9 cellular contexts compared by ENCODE assay signal in genomic region chr7:37311282-37311868, GRCh38.
DNase-seq lines count a peak whose midpoint lies in the region; ATAC-seq and TF ChIP-seq lines count a peak whose summit lies in the region.
"Had no signal": no experiment of that assay in that cellular context is flagged by ENCODE, and none has a peak within 500 bp of the region (broad histone marks: within the 10 kb centered on the region; RNA-seq: fewer than 3 reads in every experiment).

No MANE protein-coding gene starts in this region.

- H3K4ac ChIP-seq in trophoblast cell (ENCODE audit: low read depth, low read length) = no peak overlapping the region

- H3K36me3 ChIP-seq in RWPE2 (ENCODE audit: low read depth) (no peaks in the 10 kb centered on the region), trophoblast cell (ENCODE audit: control insufficient read depth in 1 of 2, insufficient read depth in 2 of 2, low read length in 2 of 2) (peaks cover 0 to 10% of the 10 kb centered on the region in 2 experiments), thyroid gland (no peaks in the 10 kb centered on the region), prostate gland (no peaks in the 10 kb centered on the region)
- H3K36me3 ChIP-seq: suprapubic skin had no signal

- H3K79me1 ChIP-seq in trophoblast cell (ENCODE audit: low read length) = no peaks in the 10 kb centered on the region

- no peak overlapping the region for H3K4me2 ChIP-seq in trophoblast cell (ENCODE audit: low read length)

- H3K23ac ChIP-seq in trophoblast cell (ENCODE audit: low read length) = no peak overlapping the region

- H3K14ac ChIP-seq in trophoblast cell (ENCODE audit: low read length) = no peak overlapping the region

- H4K8ac ChIP-seq in trophoblast cell (ENCODE audit: low read depth, low read length) = no peak overlapping the region

- H2BK120ac ChIP-seq in trophoblast cell (ENCODE audit: insufficient read depth, low read length, poor library complexity) = no peak overlapping the region

- no peak for TF ChIP-seq POLR2A in thyroid gland (IDR thresholded peaks at IDR 0.05)
- no peak for TF ChIP-seq POLR2A in prostate gland (IDR thresholded peaks at IDR 0.05)

- no peaks in the 10 kb centered on the region for H3K79me2 ChIP-seq in trophoblast cell (ENCODE audit: control insufficient read depth, insufficient read depth, low read length, poor library complexity)

- H3K4me1 ChIP-seq in RWPE2 (ENCODE audit: insufficient read depth, poor library complexity, severe bottlenecking) = no peaks in the 10 kb centered on the region
- H3K4me1 ChIP-seq in trophoblast cell (ENCODE audit: control insufficient read depth in 1 of 2, insufficient read depth in 2 of 2, low read length in 2 of 2) = peaks cover 7 to 8% of the 10 kb centered on the region in 2 experiments
- peaks cover 10 to 16% of the 10 kb centered on the region in 2 donors for H3K4me1 ChIP-seq in thyroid gland
- no peaks in the 10 kb centered on the region for H3K4me1 ChIP-seq in prostate gland (replicated peaks)
- H3K4me1 ChIP-seq: suprapubic skin had no signal

- no peak overlapping the region for H2BK5ac ChIP-seq in trophoblast cell (ENCODE audit: low read depth, low read length, poor library complexity)

- TF ChIP-seq CTCF in RWPE2 (IDR thresholded peaks at IDR 0.05; ENCODE audit: poor library complexity, severe bottlenecking) (no peak), cardiac fibroblast (IDR thresholded peaks at IDR 0.05; ENCODE audit: low read depth, low read length) (no peak), thyroid gland (IDR thresholded peaks at IDR 0.05) (no peak), prostate gland (IDR thresholded peaks at IDR 0.05) (no peak)

- H3K9me3 ChIP-seq in RWPE2 (ENCODE audit: severe bottlenecking) (no peaks in the 10 kb centered on the region), trophoblast cell (ENCODE audit: insufficient read depth, low read depth, low read length) (no peaks in the 10 kb centered on the region), thyroid gland (no peaks in the 10 kb centered on the region), prostate gland (no peaks in the 10 kb centered on the region)
- H3K9me3 ChIP-seq: suprapubic skin had no signal

- intact Hi-C loops in thyroid gland (cut with DNase I) = no loop called here
- intact Hi-C loops in prostate gland (cut with DNase I) = no loop called here

- H3K9ac ChIP-seq in trophoblast cell (ENCODE audit: low read length) = no peak overlapping the region

- H2AK5ac ChIP-seq in trophoblast cell (ENCODE audit: low read length) = no peak overlapping the region

- no CpG with 5 or more reads among the region's 7 CpGs for WGBS in trophoblast cell (ENCODE audit: extremely low coverage, insufficient coverage, insufficient read length)
- 73 to 77% methylated on average over 7 of the region's 7 CpGs for whole genome bisulfite sequencing in thyroid gland, 2 donors
- 72% methylated on average over 7 of the region's 7 CpGs for WGBS in prostate gland

- H3K27ac ChIP-seq in RWPE2 (ENCODE audit: poor library complexity, severe bottlenecking) = no peak overlapping the region
- H3K27ac ChIP-seq in trophoblast cell (ENCODE audit: low read depth, low read length) = no peak overlapping the region
- H3K27ac ChIP-seq in thyroid gland = no peak overlapping the region
- no peak overlapping the region for H3K27ac ChIP-seq in prostate gland
- H3K27ac ChIP-seq: suprapubic skin had no signal

- H2BK12ac ChIP-seq in trophoblast cell (ENCODE audit: low read length) = no peak overlapping the region

- no peak overlapping the region for H4K91ac ChIP-seq in trophoblast cell (ENCODE audit: low read depth, low read length)

- no peak overlapping the region for H4K12ac ChIP-seq in trophoblast cell (ENCODE audit: low read depth, low read length)

- DNase-seq in RWPE2 (ENCODE audit: low spot score) (no peak), cardiac fibroblast (ENCODE audit: low read depth in 2 of 2) (peak; percentile 15 to 42), trophoblast cell (peak; percentile 85 to 87), thyroid gland (no peak), GF-D8 (lab: John Stamatoyannopoulos, UW) (no peak), prostate gland (ENCODE audit: low spot score) (no peak)

- peak; percentile 48 for ATAC-seq in GM18519 (IDR thresholded peaks at IDR 0.05; ENCODE audit: low FRiP score, unreplicated experiment)
- peak; percentile 41; the same call in 1 of the 3 replicates for ATAC-seq in RWPE2 (ENCODE audit: low read depth)
- ATAC-seq in HG02970 (IDR thresholded peaks at IDR 0.05; ENCODE audit: low FRiP score, unreplicated experiment) = no peak

- H3K27me3 ChIP-seq in RWPE2 (ENCODE audit: insufficient read depth, poor library complexity, severe bottlenecking) (no peaks in the 10 kb centered on the region), trophoblast cell (ENCODE audit: insufficient read depth, low read length) (no peaks in the 10 kb centered on the region), thyroid gland (no peaks in the 10 kb centered on the region), prostate gland (replicated peaks; ENCODE audit: insufficient read depth) (no peaks in the 10 kb centered on the region)
- H3K27me3 ChIP-seq: suprapubic skin had no signal

- H3K18ac ChIP-seq in trophoblast cell (ENCODE audit: low read length) = no peak overlapping the region

- no peak overlapping the region for H3K4me3 ChIP-seq in RWPE2 (ENCODE audit: severe bottlenecking)
- no peak overlapping the region for H3K4me3 ChIP-seq in cardiac fibroblast (replicated peaks in 1 of 2; ENCODE audit: low read depth in 2 of 2, low read length in 2 of 2)
- no peak overlapping the region for H3K4me3 ChIP-seq in trophoblast cell (ENCODE audit: low read depth, low read length)
- no peak overlapping the region for H3K4me3 ChIP-seq in thyroid gland (replicated peaks in 1 of 3)
- H3K4me3 ChIP-seq in prostate gland = no peak overlapping the region
- H3K4me3 ChIP-seq: suprapubic skin had no signal

- H2AFZ ChIP-seq in trophoblast cell (ENCODE audit: insufficient read depth, low read length, poor library complexity) = no peak overlapping the region

Comparison
In these comparisons a context has a peak if more than half of its experiments do, and no peak if none do; other contexts are left out.
1. DNase-seq: peak in cardiac fibroblast (2 of 2) and trophoblast cell (2 of 2); none in RWPE2 (single experiment), thyroid gland (0 of 2), GF-D8 (single experiment) and prostate gland (single experiment).